In genomic region chr7:74481458-74482324, GRCh38 we compare ENCODE assay signal across 10 cellular contexts. TPM values are rescaled to one million over a fixed set of nuclear protein-coding genes. Genes with fewer than 3 reads are reported as not detected.
DNase-seq lines count a peak whose midpoint lies in the region; ATAC-seq, FAIRE-seq and TF ChIP-seq lines count a peak whose summit lies in the region.
"Had no signal": no experiment of that assay in that cellular context is flagged by ENCODE, and none has a peak within 500 bp of the region (broad histone marks: within the 10 kb centered on the region; RNA-seq: fewer than 3 reads in every experiment).

No MANE protein-coding gene starts in this region.

- no peak for ATAC-seq in HG03280 (IDR thresholded peaks at IDR 0.05; ENCODE audit: unreplicated experiment)
- no peak for ATAC-seq in HG03039 (IDR thresholded peaks at IDR 0.05; ENCODE audit: unreplicated experiment)
- no peak for ATAC-seq in HG03139 (IDR thresholded peaks at IDR 0.05; ENCODE audit: unreplicated experiment)

- 86% methylated on average over 10 of the region's 10 CpGs for WGBS in SK-N-SH (ENCODE audit: low lambda C conversion rate)

- intact Hi-C loops in kidney (cut with DNase I) = no loop called here

- TF ChIP-seq CTCF in SK-N-SH (IDR thresholded peaks at IDR 0.05) = no peak
- peak; percentile 6 for TF ChIP-seq CTCF in fibroblast of the aortic adventitia (IDR thresholded peaks at IDR 0.05; ENCODE audit: insufficient read depth, low read length)
- TF ChIP-seq CTCF in kidney (IDR thresholded peaks at IDR 0.05; ENCODE audit: borderline replicate concordance, extremely low read depth, insufficient read depth) = no peak

- CTCF ChIA-PET in SK-N-SH (lab: Yijun Ruan, JAX) = interaction anchor here (1.4 to 1.7 kb wide), 2 partner anchors 64 to 84 kb away, joined by 4 to 13 read pairs; no protein-coding TSS in a partner anchor

- H2AFZ ChIP-seq in SK-N-SH (ENCODE audit: low read depth) = no peak overlapping the region

- DNase-seq in D341Med (ENCODE audit: low spot score) (peak; percentile 59), SK-N-SH (peak; percentile 61), fibroblast of the aortic adventitia (ENCODE audit: low read depth) (no peak), renal cortical epithelial cell (ENCODE audit: low read depth) (peak; percentile 41), kidney (no peak)
- DNase-seq: NCI-H1048 had no signal

- TF ChIP-seq EP300 in SK-N-SH (IDR thresholded peaks at IDR 0.05; ENCODE audit: borderline replicate concordance in 1 of 2, low read depth in 1 of 2, low read length in 1 of 2) = no peak

- H3K9me3 ChIP-seq in SK-N-SH (no peaks in the 10 kb centered on the region), kidney (ENCODE audit: control insufficient read depth in 1 of 2, low read length in 2 of 2) (no peaks in the 10 kb centered on the region)

- no peak for FAIRE-seq in kidney (lab: Jason Lieb, UNC)
- FAIRE-seq: small intestine had no signal

- 0 out of 2 replicates have a peak, but pooled peaks cover 7% of the 10 kb centered on the region for H4K20me1 ChIP-seq in SK-N-SH (ENCODE audit: insufficient read depth)

- H3K27ac ChIP-seq in SK-N-SH (ENCODE audit: low read depth in 2 of 2, low read length in 1 of 2) = peak overlapping the region; percentile 31 to 73; a peak in 3 of 4 replicates
- peak overlapping the region in 1 of 2 donors; percentile 96 for H3K27ac ChIP-seq in kidney (ENCODE audit: low read depth in 2 of 2, low read length in 2 of 2)

- no peaks in the 10 kb centered on the region for H3K27me3 ChIP-seq in SK-N-SH (ENCODE audit: insufficient read depth)

- 0 out of 2 replicates have a peak, but pooled peaks have one; percentile 20 for TF ChIP-seq RAD21 in SK-N-SH (IDR thresholded peaks at IDR 0.05; ENCODE audit: low read length)

- POLR2A ChIA-PET in SK-N-SH (lab: Yijun Ruan, JAX) = interaction anchor here (1.6 kb wide), 1 partner anchor 24 kb away, joined by 4 read pairs; no protein-coding TSS in a partner anchor

- H3K79me2 ChIP-seq in SK-N-SH (ENCODE audit: insufficient read depth) = peaks cover 78% of the 10 kb centered on the region

- H3K4me1 ChIP-seq in SK-N-SH (ENCODE audit: control insufficient read depth in 1 of 2, insufficient read depth in 2 of 2, low read depth in 1 of 2, low read length in 1 of 2) (peaks cover 49 to 50% of the 10 kb centered on the region in 2 experiments; a peak in 3 of 4 replicates), kidney (ENCODE audit: control insufficient read depth in 1 of 2, insufficient read depth in 1 of 2, low read depth in 1 of 2, low read length in 2 of 2) (peaks cover 39 to 55% of the 10 kb centered on the region in 2 donors)

- peaks cover 26% of the 10 kb centered on the region for H3F3A ChIP-seq in SK-N-SH (replicated peaks; ENCODE audit: insufficient read depth)

- no peak overlapping the region for H3K4me3 ChIP-seq in SK-N-SH (ENCODE audit: low read depth in 2 of 2, low read length in 1 of 2)
- H3K4me3 ChIP-seq in fibroblast of the aortic adventitia (ENCODE audit: low read depth, low read length) = no peak overlapping the region
- H3K4me3 ChIP-seq in kidney (ENCODE audit: low read length in 2 of 2) = peak overlapping the region in 1 of 2 donors; percentile 61

- H3K36me3 ChIP-seq in SK-N-SH (replicated peaks in 1 of 2; ENCODE audit: control insufficient read depth in 1 of 2, insufficient read depth in 2 of 2, low read length in 1 of 2) (no peaks in the 10 kb centered on the region), kidney (ENCODE audit: control insufficient read depth in 1 of 2, insufficient read depth in 2 of 2, low read length in 2 of 2) (no peaks in the 10 kb centered on the region)

- H3K9ac ChIP-seq in SK-N-SH = no peak overlapping the region
- peak overlapping the region in 1 of 2 donors; percentile 51 for H3K9ac ChIP-seq in kidney (ENCODE audit: low read length in 2 of 2)

- no peak overlapping the region for H3K4me2 ChIP-seq in SK-N-SH

- H3K9me2 ChIP-seq in SK-N-SH = no peaks in the 10 kb centered on the region

TF ChIP-seq in SK-N-SH, 30 proteins besides CTCF, POLR2A, EP300 and RAD21 (continues in another document):
- no peak for TF ChIP-seq FOXJ3 (CRISPR knock-in tag; IDR thresholded peaks at IDR 0.05)
- no peak for TF ChIP-seq SIN3A (IDR thresholded peaks at IDR 0.05; ENCODE audit: borderline replicate concordance, low read depth, low read length)
- no peak for TF ChIP-seq CHD2 (IDR thresholded peaks at IDR 0.05; ENCODE audit: low read length, partially characterized antibody)
- no peak for TF ChIP-seq JUND (IDR thresholded peaks at IDR 0.05)
- peak; percentile 45; the same call in 1 of the 2 replicates for TF ChIP-seq MXI1 (IDR thresholded peaks at IDR 0.05; ENCODE audit: low read depth, low read length)
- no peak for TF ChIP-seq YY1 (IDR thresholded peaks at IDR 0.05; ENCODE audit: low read depth)
- no peak for TF ChIP-seq NFIC (IDR thresholded peaks at IDR 0.05; ENCODE audit: borderline replicate concordance)
- TF ChIP-seq, protein P1, sequence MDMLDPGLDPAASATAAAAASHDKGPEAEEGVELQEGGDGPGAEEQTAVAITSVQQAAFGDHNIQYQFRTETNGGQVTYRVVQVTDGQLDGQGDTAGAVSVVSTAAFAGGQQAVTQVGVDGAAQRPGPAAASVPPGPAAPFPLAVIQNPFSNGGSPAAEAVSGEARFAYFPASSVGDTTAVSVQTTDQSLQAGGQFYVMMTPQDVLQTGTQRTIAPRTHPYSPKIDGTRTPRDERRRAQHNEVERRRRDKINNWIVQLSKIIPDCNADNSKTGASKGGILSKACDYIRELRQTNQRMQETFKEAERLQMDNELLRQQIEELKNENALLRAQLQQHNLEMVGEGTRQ (IDR thresholded peaks at IDR 0.05; ENCODE audit: borderline replicate concordance, low read depth, low read length) = no peak
- 0 out of 2 replicates have a peak, but pooled peaks have one; percentile 14 for TF ChIP-seq SMC3 (IDR thresholded peaks at IDR 0.05; ENCODE audit: low read depth, low read length)
- TF ChIP-seq TAF1 (IDR thresholded peaks at IDR 0.05; ENCODE audit: borderline replicate concordance, low read depth, low read length) = no peak
- TF ChIP-seq EZH2phosphoT487 (IDR thresholded peaks at IDR 0.05; ENCODE audit: borderline replicate concordance, low read depth) = no peak
- TF ChIP-seq POLR2AphosphoS5 (IDR thresholded peaks at IDR 0.05; ENCODE audit: low read depth, low read length) = no peak
- TF ChIP-seq RXRA (IDR thresholded peaks at IDR 0.05; ENCODE audit: borderline replicate concordance, low read depth) = no peak
- TF ChIP-seq, protein P2, sequence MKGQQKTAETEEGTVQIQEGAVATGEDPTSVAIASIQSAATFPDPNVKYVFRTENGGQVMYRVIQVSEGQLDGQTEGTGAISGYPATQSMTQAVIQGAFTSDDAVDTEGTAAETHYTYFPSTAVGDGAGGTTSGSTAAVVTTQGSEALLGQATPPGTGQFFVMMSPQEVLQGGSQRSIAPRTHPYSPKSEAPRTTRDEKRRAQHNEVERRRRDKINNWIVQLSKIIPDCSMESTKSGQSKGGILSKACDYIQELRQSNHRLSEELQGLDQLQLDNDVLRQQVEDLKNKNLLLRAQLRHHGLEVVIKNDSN (IDR thresholded peaks at IDR 0.05; ENCODE audit: borderline replicate concordance, low read depth) = no peak
- TF ChIP-seq TEAD4 (IDR thresholded peaks at IDR 0.05; ENCODE audit: borderline replicate concordance, insufficient read depth) = no peak
- TF ChIP-seq FOSL2 (IDR thresholded peaks at IDR 0.05; ENCODE audit: borderline replicate concordance, low read depth) = no peak
- no peak for TF ChIP-seq PBX3 (IDR thresholded peaks at IDR 0.05)
- no peak for TF ChIP-seq REST (IDR thresholded peaks at IDR 0.05; ENCODE audit: low read depth, low read length)
- TF ChIP-seq NRF1 (IDR thresholded peaks at IDR 0.05; ENCODE audit: low read depth, low read length) = no peak

RNA-seq across cellular contexts. Expression of gene GTF2IRD1, which starts 28.0 kb away (rescaled TPM):
- polyA plus RNA-seq in SK-N-SH (2012; rRNA removed) (20.2 and 26.4 TPM in 2 replicates), kidney (ENCODE audit: insufficient read depth, low read depth, low replicate concordance) (28.2 TPM)
- polyA plus RNA-seq in SK-N-SH (2012; cell fraction: cytosol; rRNA removed) = 13.9 and 18.4 TPM in 2 replicates
- polyA plus RNA-seq in SK-N-SH (2012; cell fraction: nucleus; rRNA removed) = 29.0 and 37.8 TPM in 2 replicates
- total RNA-seq in fibroblast of the aortic adventitia (ENCODE audit: low replicate concordance) (5.9 and 6.4 TPM in 2 replicates), renal cortical epithelial cell (27.3 and 52.2 TPM in 2 replicates), kidney (35.8 TPM)

Comparison
In these comparisons a context has a peak if more than half of its experiments do, and no peak if none do; other contexts are left out.
1. DNase-seq: peak in D341Med (single experiment), SK-N-SH (single experiment) and renal cortical epithelial cell (single experiment); none in fibroblast of the aortic adventitia (single experiment) and kidney (single experiment).